ENCODE assay signal across 8 cellular contexts in genomic region chr15:90954712-90955671, GRCh38. TPM values are rescaled to one million over a fixed set of nuclear protein-coding genes. Genes with fewer than 3 reads are reported as not detected.
DNase-seq lines count a peak whose midpoint lies in the region; ATAC-seq and TF ChIP-seq lines count a peak whose summit lies in the region.

Gene RCCD1, plus strand, starts transcription at chr15:90954884. Its CDS starts 1,851 bp downstream, at chr15:90956735.

- 8 to 10% methylated on average over 29 to 38 of the region's 73 CpGs for WGBS in lower leg skin, 2 donors

- H3K36me3 Mint-ChIP-seq in activated CD4-positive, alpha-beta memory T cell treated with anti-CD3 and anti-CD28 coated beads for 36 hours = peaks cover 27% of the 10 kb centered on the region

- DNase-seq in AG09319 (ENCODE audit: extremely low read depth, low read depth) = peak; percentile 83
- peak; percentile 98 for DNase-seq in NCI-H82 (lab: John Stamatoyannopoulos, UW)
- DNase-seq in activated CD4-positive, alpha-beta memory T cell treated with anti-CD3 and anti-CD28 coated beads for 36 hours = peak; percentile 96
- DNase-seq in ecto neural progenitor cell (ENCODE audit: low spot score) = peak; percentile 93
- DNase-seq in lower leg skin (ENCODE audit: low spot score in 2 of 2) = peak; percentile 96 to 99
- peak; percentile 82 to 89 for DNase-seq in stimulated activated CD4-positive, alpha-beta T cell treated with anti-CD3 and anti-CD28 coated beads, Interleukin-4, amount 100 ng/mL, for 4 hours

- H3K9me3 Mint-ChIP-seq in activated CD4-positive, alpha-beta memory T cell treated with anti-CD3 and anti-CD28 coated beads for 36 hours = no peaks in the 10 kb centered on the region

- H3K4me3 ChIP-seq in lower leg skin (ENCODE audit: low read depth, poor library complexity, severe bottlenecking) = peak within 1 kb of the TSS; percentile 78

- peak; percentile 76 for TF ChIP-seq POLR2A in GM19099 (IDR thresholded peaks at IDR 0.05; ENCODE audit: extremely low read depth, insufficient read length, low read depth)
- peak in 1 of 2 donors; percentile 28 for TF ChIP-seq POLR2A in lower leg skin (IDR thresholded peaks at IDR 0.05)

- TF ChIP-seq CTCF in AG09319 (IDR thresholded peaks at IDR 0.05; ENCODE audit: low read depth, low read length) (no peak), lower leg skin (IDR thresholded peaks at IDR 0.05) (no peak)

- POLR2A ChIA-PET in activated CD4-positive, alpha-beta memory T cell treated with anti-CD3 and anti-CD28 coated beads for 36 hours (lab: Charles Lee) = interaction anchor here (0.7 to 3.7 kb wide), 7 partner anchors 16 to 67 kb away, joined by 3 to 28 read pairs (median 5); partner anchors contain the start of genes MAN2A2, PRC1, UNC45A and VPS33B

- CTCF ChIA-PET in activated CD4-positive, alpha-beta memory T cell treated with anti-CD3 and anti-CD28 coated beads for 36 hours (lab: Charles Lee) = interaction anchor here (0.7 to 7.7 kb wide), 13 partner anchors 8 to 317 kb away, joined by 3 to 106 read pairs (median 10); partner anchors contain the start of genes HDDC3, UNC45A and VPS33B

- H3K27ac Mint-ChIP-seq in activated CD4-positive, alpha-beta memory T cell treated with anti-CD3 and anti-CD28 coated beads for 36 hours = peak within 1 kb of the TSS; percentile 94

- no peaks in the 10 kb centered on the region for H3K27me3 Mint-ChIP-seq in activated CD4-positive, alpha-beta memory T cell treated with anti-CD3 and anti-CD28 coated beads for 36 hours

- H3K4me3 Mint-ChIP-seq in activated CD4-positive, alpha-beta memory T cell treated with anti-CD3 and anti-CD28 coated beads for 36 hours = peak within 1 kb of the TSS; percentile 87

- peaks cover 14% of the 10 kb centered on the region for H3K4me1 Mint-ChIP-seq in activated CD4-positive, alpha-beta memory T cell treated with anti-CD3 and anti-CD28 coated beads for 36 hours (ENCODE audit: low read depth)

- peak; percentile 95 for ATAC-seq in HG03432 (IDR thresholded peaks at IDR 0.05; ENCODE audit: unreplicated experiment)

- intact Hi-C loops in activated CD4-positive, alpha-beta memory T cell treated with anti-CD3 and anti-CD28 coated beads for 36 hours (cut with micrococcal nuclease) = loop anchor here (1.0 to 2.0 kb wide), 4 partner anchors 20 to 67 kb away; partner anchors contain the start of genes MAN2A2, PRC1, UNC45A and VPS33B
- intact Hi-C loops in lower leg skin (cut with DNase I; ENCODE audit: low total_unique reads) = loop anchor here (5.0 to 10.0 kb wide), 3 partner anchors 37 to 320 kb away; partner anchors contain the start of gene PRC1

RNA-seq across cellular contexts. Expression of gene RCCD1, which starts in this region (rescaled TPM):
- 10 to 100 TPM; 39.9 to 41.4 TPM for total RNA-seq in activated CD4-positive, alpha-beta memory T cell treated with anti-CD3 and anti-CD28 coated beads for 36 hours
- 10 to 100 TPM; 11.0 to 24.5 (median 14.1) TPM for total RNA-seq in lower leg skin

Comparison
In these comparisons a context has a peak if more than half of its experiments do, and no peak if none do; other contexts are left out.
1. Peak in every context shown above with its lines: DNase-seq, ATAC-seq and H3K4me3 ChIP-seq.